In the genomic region with DNA sequence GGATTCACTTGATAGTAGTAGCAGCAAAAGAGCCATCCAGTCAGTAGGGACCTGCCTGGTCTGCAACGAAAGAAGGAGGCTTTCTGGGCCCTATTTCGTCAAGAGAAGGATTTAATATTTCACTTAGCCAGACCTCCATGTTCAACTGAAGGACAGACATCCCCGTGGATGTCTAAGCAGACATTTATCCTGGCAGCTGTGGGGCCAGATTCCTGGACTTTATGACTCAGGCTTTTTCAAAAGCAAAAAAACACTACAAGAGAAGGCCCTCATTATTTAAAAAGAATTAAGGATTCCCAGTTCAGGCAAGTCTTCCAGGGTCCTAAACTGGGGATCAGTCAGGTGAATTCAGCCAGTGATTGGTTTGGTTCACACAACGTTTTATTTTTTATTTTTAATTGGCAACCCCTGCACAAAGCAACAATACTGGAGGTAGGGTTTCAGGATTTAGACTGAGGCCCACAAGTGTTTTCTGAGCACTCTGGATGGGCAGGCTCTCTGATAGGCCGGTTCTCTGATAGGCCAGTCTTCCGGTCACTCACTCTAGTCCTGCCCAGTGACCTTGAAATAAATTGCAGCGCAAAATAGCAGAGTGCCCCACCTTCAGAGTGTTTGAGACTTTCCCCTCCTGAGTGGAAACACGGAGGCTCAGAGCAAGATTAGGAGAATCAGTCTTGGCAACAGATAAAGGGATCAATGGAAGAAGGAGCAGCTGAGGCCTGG, we compare ENCODE assay signal across 20 cellular contexts.
DNase-seq lines count a peak whose midpoint lies in the region; ATAC-seq and TF ChIP-seq lines count a peak whose summit lies in the region.
"Had no signal": no experiment of that assay in that cellular context is flagged by ENCODE, and none has a peak within 500 bp of the region (broad histone marks: within the 10 kb centered on the region; RNA-seq: fewer than 3 reads in every experiment).

No MANE protein-coding gene starts in this region.

- peak overlapping the region; percentile 97 for H3K27ac Mint-ChIP-seq in neural progenitor cell
- H3K27ac Mint-ChIP-seq: activated CD4-positive, alpha-beta T cell treated with anti-CD3 and anti-CD28 coated beads for 36 hours; CD8-positive, alpha-beta memory T cell; T-helper 2 cell treated with Interferon-gamma antibody and Interleukin-4, amounts not matched to agents 5 μg/mL and 100 μg/mL, for 36 hours had no signal

- H3K9ac ChIP-seq in DND-41 (ENCODE audit: low read depth, low read length) (no peak overlapping the region), neural progenitor cell (no peak overlapping the region)

- peaks cover 5% of the 10 kb centered on the region for H3K4me1 ChIP-seq in DND-41 (ENCODE audit: insufficient read depth, low read length)
- H3K4me1 ChIP-seq in SJCRH30, result peaks cover 21% of the 10 kb centered on the region
- H3K4me1 ChIP-seq in neural progenitor cell, result peaks cover 36% of the 10 kb centered on the region
- H3K4me1 ChIP-seq: foreskin keratinocyte, left ventricle myocardium inferior had no signal

- H3K4me1 Mint-ChIP-seq in neural progenitor cell, result peaks cover 44% of the 10 kb centered on the region
- H3K4me1 Mint-ChIP-seq: activated CD4-positive, alpha-beta T cell treated with anti-CD3 and anti-CD28 coated beads for 36 hours; CD8-positive, alpha-beta memory T cell had no signal

- H4K20me1 ChIP-seq in DND-41 (ENCODE audit: insufficient read depth, low read length), result no peaks in the 10 kb centered on the region
- no peaks in the 10 kb centered on the region for H4K20me1 ChIP-seq in neural progenitor cell (ENCODE audit: low read depth)

- H3K9me3 Mint-ChIP-seq in neural progenitor cell, result peaks cover 3% of the 10 kb centered on the region
- H3K9me3 Mint-ChIP-seq: CD8-positive, alpha-beta memory T cell; T-helper 2 cell treated with Interferon-gamma antibody and Interleukin-4, amounts not matched to agents 5 μg/mL and 100 μg/mL, for 36 hours had no signal

- H3K36me3 ChIP-seq in DND-41 (ENCODE audit: insufficient read depth, low read length) (no peaks in the 10 kb centered on the region), SJCRH30 (no peaks in the 10 kb centered on the region), neural progenitor cell (no peaks in the 10 kb centered on the region)
- H3K36me3 ChIP-seq: left ventricle myocardium inferior, neutrophil had no signal

- TF ChIP-seq CTCF in DND-41 (IDR thresholded peaks at IDR 0.05; ENCODE audit: borderline replicate concordance, extremely low read depth, low read length, poor library complexity, severe bottlenecking) (no peak), neural progenitor cell (IDR thresholded peaks at IDR 0.05) (no peak)

- no peaks in the 10 kb centered on the region for H3K27me3 ChIP-seq in DND-41 (ENCODE audit: insufficient read depth, low read length, poor library complexity)
- H3K27me3 ChIP-seq in SJCRH30, result no peaks in the 10 kb centered on the region
- no peaks in the 10 kb centered on the region for H3K27me3 ChIP-seq in neural progenitor cell
- H3K27me3 ChIP-seq: dorsolateral prefrontal cortex, foreskin keratinocyte, neutrophil had no signal

- DNase-seq in DND-41 (no peak), SJCRH30 (peak; percentile 77 to 89), neural progenitor cell (ENCODE audit: low spot score) (peak; percentile 7), NCI-H510A (lab: John Stamatoyannopoulos, UW) (no peak), NCI-H2029 (lab: John Stamatoyannopoulos, UW) (no peak), caudate nucleus (lab: John Stamatoyannopoulos, UW) (no peak)
- DNase-seq in activated CD8-positive, alpha-beta memory T cell treated with anti-CD3 and anti-CD28 coated beads for 24 hours, result no peak
- DNase-seq: activated CD4-positive, alpha-beta T cell treated with anti-CD3 and anti-CD28 coated beads for 36 hours; activated CD8-positive, alpha-beta memory T cell treated with anti-CD3 and anti-CD28 coated beads, Interleukin-2, amount 50 U/mL, for 48 hours; activated naive CD4-positive, alpha-beta T cell; CD8-positive, alpha-beta memory T cell; dorsolateral prefrontal cortex; foreskin keratinocyte; KG1; left ventricle myocardium inferior; NCI-H2171 treated with DMSO at 0.1 percent for 48 hours; SHP77 treated with DMSO at 0.1 percent for 48 hours had no signal

- H3K36me3 Mint-ChIP-seq in neural progenitor cell, result no peaks in the 10 kb centered on the region
- H3K36me3 Mint-ChIP-seq: CD8-positive, alpha-beta memory T cell had no signal

- no peaks in the 10 kb centered on the region for H3K9me3 ChIP-seq in DND-41 (ENCODE audit: insufficient read depth, low read length, severe bottlenecking)
- no peaks in the 10 kb centered on the region for H3K9me3 ChIP-seq in SJCRH30 (replicated peaks)
- H3K9me3 ChIP-seq in neural progenitor cell (ENCODE audit: low read depth), result no peaks in the 10 kb centered on the region
- H3K9me3 ChIP-seq: left ventricle myocardium inferior, neutrophil had no signal

- peak overlapping the region; percentile 14 for H3K4me3 Mint-ChIP-seq in neural progenitor cell
- H3K4me3 Mint-ChIP-seq: activated CD4-positive, alpha-beta T cell treated with anti-CD3 and anti-CD28 coated beads for 36 hours; CD8-positive, alpha-beta memory T cell; T-helper 2 cell treated with Interferon-gamma antibody and Interleukin-4, amounts not matched to agents 5 μg/mL and 100 μg/mL, for 36 hours had no signal

- H3K27me3 Mint-ChIP-seq in neural progenitor cell (ENCODE audit: insufficient read depth, low read depth), result peaks cover 2% of the 10 kb centered on the region
- H3K27me3 Mint-ChIP-seq: activated CD4-positive, alpha-beta T cell treated with anti-CD3 and anti-CD28 coated beads for 36 hours had no signal

- H3F3A ChIP-seq in neural progenitor cell (ENCODE audit: low read depth), result peaks cover 33% of the 10 kb centered on the region

- H3K79me2 ChIP-seq in DND-41 (ENCODE audit: insufficient read depth, low read length) (no peaks in the 10 kb centered on the region), neural progenitor cell (ENCODE audit: low read depth) (no peaks in the 10 kb centered on the region)

- H2AFZ ChIP-seq in DND-41 (ENCODE audit: low read depth, low read length), result peak overlapping the region; percentile 38; the same call in 1 of the 2 replicates
- H2AFZ ChIP-seq in neural progenitor cell (replicated peaks), result peak overlapping the region; percentile 46

- no peak overlapping the region for H3K4me2 ChIP-seq in DND-41 (ENCODE audit: insufficient read depth, low read length)
- peak overlapping the region; percentile 60 for H3K4me2 ChIP-seq in neural progenitor cell

- H3K4me3 ChIP-seq in DND-41 (ENCODE audit: low read depth in 1 of 2, low read length in 2 of 2) (no peak overlapping the region), SJCRH30 (peak overlapping the region; percentile 3; the same call in 1 of the 2 replicates), neural progenitor cell (no peak overlapping the region)
- H3K4me3 ChIP-seq: dorsolateral prefrontal cortex, left ventricle myocardium inferior had no signal

- H3K27ac ChIP-seq in DND-41 (ENCODE audit: low read length) (peak overlapping the region; percentile 43), SJCRH30 (peak overlapping the region; percentile 98), neural progenitor cell (peak overlapping the region; percentile 89), caudate nucleus (ENCODE audit: low read depth, low read length) (no peak overlapping the region)
- H3K27ac ChIP-seq: dorsolateral prefrontal cortex, foreskin keratinocyte, left ventricle myocardium inferior, neutrophil had no signal

- ATAC-seq in DND-41 (ENCODE audit: insufficient read depth, low read depth) (no peak), esophagus mucosa (peak; percentile 30)
- ATAC-seq: activated CD4-positive, alpha-beta T cell treated with anti-CD3 and anti-CD28 coated beads for 36 hours had no signal

Comparison
In these comparisons a context has a peak if more than half of its experiments do, and no peak if none do; other contexts are left out.
1. DNase-seq: peak in SJCRH30 (2 of 2) and neural progenitor cell (single experiment); none in DND-41 (single experiment), NCI-H510A (single experiment), activated CD8-positive, alpha-beta memory T cell treated with anti-CD3 and anti-CD28 coated beads for 24 hours (single experiment), NCI-H2029 (single experiment) and caudate nucleus (0 of 61).